In the genomic region with DNA sequence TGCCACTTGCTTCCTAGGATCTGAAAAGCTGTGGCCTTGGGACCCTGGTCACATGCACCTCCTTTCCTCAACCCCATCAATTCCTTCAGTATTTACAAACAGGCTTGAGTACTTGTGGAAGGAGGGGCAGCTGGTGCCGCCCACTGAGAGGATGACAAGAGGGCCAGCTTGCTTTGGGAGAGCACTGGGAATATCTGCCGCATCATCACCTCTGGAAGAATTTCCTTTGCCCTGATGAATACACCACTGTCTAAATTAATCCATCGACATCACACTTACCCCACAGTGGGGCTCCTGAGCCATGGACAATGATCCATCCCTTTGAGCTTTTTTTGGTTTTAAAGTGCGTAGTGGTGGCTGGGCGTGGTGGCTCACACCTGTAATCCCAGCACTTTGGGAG, we compare ENCODE assay signal across 28 cellular contexts.
"Had no signal": no experiment of that assay in that cellular context is flagged by ENCODE, and none has a peak within 500 bp of the region (broad histone marks: within the 10 kb centered on the region; RNA-seq: fewer than 3 reads in every experiment).

No MANE protein-coding gene starts in this region.

- DNase-seq: activated CD4-positive, alpha-beta T cell treated with anti-CD3 and anti-CD28 coated beads, Interleukin-2, amount 10 ng/mL, durations not matched to agents 7 days and 5 days; activated CD4-positive, CD25-positive, alpha-beta regulatory T cell treated with anti-CD3 and anti-CD28 coated beads, Interleukin-2, amount 50 U/mL, for 72 hours; activated CD8-positive, alpha-beta memory T cell treated with anti-CD3 and anti-CD28 coated beads, Interleukin-2, amount 10 ng/mL, durations not matched to agents 7 days and 5 days; activated CD8-positive, alpha-beta T cell treated with anti-CD3 and anti-CD28 coated beads for 36 hours; activated gamma-delta T cell treated with Interleukin-2 at 50 U/mL for 16 hours; activated T-cell treated with anti-CD3 and anti-CD28 coated beads, Interleukin-2, amount 50 U/mL, for 1 hour; caudate nucleus; dermis blood vessel endothelial cell; effector memory CD4-positive, alpha-beta T cell; hypothalamus; left colon; mesenchymal stem cell; mucosa of descending colon; naive thymus-derived CD4-positive, alpha-beta T cell; ovary; stimulated activated CD4-positive, alpha-beta T cell treated with anti-CD3 and anti-CD28 coated beads, Interleukin-12 subunit alpha, Interleukin-12 subunit beta, amount 100 ng/mL, for 4 hours; stimulated activated CD4-positive, alpha-beta T cell treated with anti-CD3 and anti-CD28 coated beads, Interleukin-4, amount 100 ng/mL, for 4 hours; substantia nigra; thyroid gland had no signal

- H3K27ac Mint-ChIP-seq: activated CD4-positive, alpha-beta T cell treated with anti-CD3 and anti-CD28 coated beads, Interleukin-2, amount 10 ng/mL, durations not matched to agents 7 days and 5 days; activated CD8-positive, alpha-beta memory T cell treated with anti-CD3 and anti-CD28 coated beads, Interleukin-2, amount 10 ng/mL, durations not matched to agents 7 days and 5 days; activated naive CD4-positive, alpha-beta T cell treated with anti-CD3 and anti-CD28 coated beads, Interleukin-2, amount 50 U/mL, for 24 hours had no signal

- H3K4me3 Mint-ChIP-seq: activated CD4-positive, alpha-beta T cell treated with anti-CD3 and anti-CD28 coated beads, Interleukin-2, amount 10 ng/mL, durations not matched to agents 7 days and 5 days; activated CD8-positive, alpha-beta memory T cell treated with anti-CD3 and anti-CD28 coated beads, Interleukin-2, amount 10 ng/mL, durations not matched to agents 7 days and 5 days; activated CD8-positive, alpha-beta T cell treated with anti-CD3 and anti-CD28 coated beads for 36 hours; activated naive CD4-positive, alpha-beta T cell treated with anti-CD3 and anti-CD28 coated beads, Interleukin-2, amount 50 U/mL, for 24 hours; brain; stimulated activated naive CD8-positive, alpha-beta T cell treated with anti-CD3 and anti-CD28 coated beads, Interleukin-15, Interleukin-2, amounts not matched to agents 100 ng/mL and 50 ng/mL, for 24 hours; T-helper 2 cell treated with Interferon-gamma antibody and Interleukin-4, amounts not matched to agents 5 μg/mL and 100 μg/mL, for 36 hours had no signal

- H3K9me3 ChIP-seq: esophagus muscularis mucosa, mucosa of descending colon, ovary, prostate gland, thyroid gland had no signal

- H3K4me3 ChIP-seq: esophagus muscularis mucosa, mucosa of descending colon, ovary, prostate gland, thyroid gland had no signal

- ATAC-seq: activated CD8-positive, alpha-beta memory T cell treated with anti-CD3 and anti-CD28 coated beads, Interleukin-2, amount 10 ng/mL, durations not matched to agents 7 days and 5 days; activated CD8-positive, alpha-beta T cell treated with anti-CD3 and anti-CD28 coated beads for 36 hours; left colon; mucosa of descending colon; naive thymus-derived CD4-positive, alpha-beta T cell had no signal

- H3K4me1 ChIP-seq: prostate gland, thyroid gland had no signal

- H3K27me3 ChIP-seq: esophagus muscularis mucosa, ovary, thyroid gland had no signal

- H3K36me3 ChIP-seq: ovary had no signal

- FAIRE-seq: frontal cortex, keratinocyte had no signal

- H3K27me3 Mint-ChIP-seq: activated CD4-positive, alpha-beta T cell treated with anti-CD3 and anti-CD28 coated beads, Interleukin-2, amount 10 ng/mL, durations not matched to agents 7 days and 5 days; activated CD8-positive, alpha-beta memory T cell treated with anti-CD3 and anti-CD28 coated beads, Interleukin-2, amount 10 ng/mL, durations not matched to agents 7 days and 5 days; activated CD8-positive, alpha-beta T cell treated with anti-CD3 and anti-CD28 coated beads for 36 hours; activated naive CD4-positive, alpha-beta T cell treated with anti-CD3 and anti-CD28 coated beads, Interleukin-2, amount 50 U/mL, for 24 hours; naive thymus-derived CD4-positive, alpha-beta T cell; stimulated activated naive CD8-positive, alpha-beta T cell treated with anti-CD3 and anti-CD28 coated beads, Interleukin-15, Interleukin-2, amounts not matched to agents 100 ng/mL and 50 ng/mL, for 24 hours had no signal

- H3K27ac ChIP-seq: esophagus muscularis mucosa, ovary, prostate gland, thyroid gland, VCaP had no signal

- H3K9me3 Mint-ChIP-seq: activated CD4-positive, alpha-beta T cell treated with anti-CD3 and anti-CD28 coated beads, Interleukin-2, amount 10 ng/mL, durations not matched to agents 7 days and 5 days; activated CD8-positive, alpha-beta T cell treated with anti-CD3 and anti-CD28 coated beads for 36 hours; activated naive CD4-positive, alpha-beta T cell treated with anti-CD3 and anti-CD28 coated beads, Interleukin-2, amount 50 U/mL, for 24 hours; brain; naive thymus-derived CD4-positive, alpha-beta T cell; stimulated activated naive CD8-positive, alpha-beta T cell treated with anti-CD3 and anti-CD28 coated beads, Interleukin-15, Interleukin-2, amounts not matched to agents 100 ng/mL and 50 ng/mL, for 24 hours; T-helper 2 cell treated with Interferon-gamma antibody and Interleukin-4, amounts not matched to agents 5 μg/mL and 100 μg/mL, for 36 hours had no signal
